In the genomic region with DNA sequence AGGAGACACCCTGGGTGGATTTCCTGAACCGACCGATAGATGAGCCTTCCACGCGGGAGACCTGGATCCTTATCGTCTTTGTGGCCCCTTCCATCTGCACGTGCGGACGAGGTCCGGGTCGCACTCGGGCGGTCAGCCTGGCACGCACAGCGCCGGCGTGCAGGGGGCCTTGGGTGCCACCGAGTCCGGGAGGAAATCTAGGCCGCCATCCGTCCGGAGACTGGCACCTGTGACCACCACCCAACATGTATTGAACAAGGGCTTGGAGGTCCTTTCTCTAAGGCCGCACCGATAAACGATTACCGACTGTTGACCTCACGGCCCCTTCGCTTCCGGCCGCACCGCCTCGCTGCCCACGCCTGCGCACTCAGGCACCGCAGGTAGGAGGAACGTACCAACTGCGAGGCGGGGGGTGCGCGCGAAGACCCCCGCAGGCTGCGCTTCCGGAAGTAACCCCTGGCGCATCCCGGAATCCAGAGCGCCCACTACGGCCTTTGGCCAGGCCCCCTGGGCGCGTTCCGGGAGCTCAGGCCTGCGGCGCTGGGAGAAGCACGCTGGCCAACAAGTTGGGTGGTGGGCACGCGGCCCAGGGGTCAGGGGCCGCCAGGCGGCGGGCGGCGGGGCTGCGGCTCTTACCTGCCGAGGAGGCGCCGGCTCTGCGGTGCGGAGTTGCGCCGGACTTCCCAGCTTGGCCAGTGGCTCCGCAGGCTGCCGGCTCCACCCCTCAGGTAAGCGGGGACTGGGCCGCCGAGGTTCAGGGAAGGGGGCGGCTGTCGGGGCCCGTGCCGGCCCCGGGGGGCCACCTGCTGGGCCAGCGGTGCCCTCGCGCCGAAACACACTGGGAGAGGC, we compare ENCODE assay signal across 8 cellular contexts. TPM values are rescaled to one million over a fixed set of nuclear protein-coding genes. Genes with fewer than 3 reads are reported as not detected.
DNase-seq lines count a peak whose midpoint lies in the region; TF ChIP-seq lines count a peak whose summit lies in the region.

A gene (minus strand): TSS at position 713 of the 849 bp plus-strand sequence. CDS start 28,249 bp downstream, outside the sequence.
A gene with protein sequence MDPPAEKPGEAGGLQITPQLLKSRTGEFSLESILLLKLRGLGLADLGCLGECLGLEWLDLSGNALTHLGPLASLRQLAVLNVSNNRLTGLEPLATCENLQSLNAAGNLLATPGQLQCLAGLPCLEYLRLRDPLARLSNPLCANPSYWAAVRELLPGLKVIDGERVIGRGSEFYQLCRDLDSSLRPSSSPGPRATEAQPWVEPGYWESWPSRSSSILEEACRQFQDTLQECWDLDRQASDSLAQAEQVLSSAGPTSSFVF (plus strand): TSS at position 523 of the 849 bp plus-strand sequence. CDS start 13,507 bp downstream, outside the sequence.

- no peak within 1 kb of the TSS for H2BK20ac ChIP-seq in H9 (ENCODE audit: low read depth, low read length, poor library complexity, severe bottlenecking)

- peak within 1 kb of the TSS; percentile 41 for H3K4me2 ChIP-seq in H9 (ENCODE audit: insufficient read depth, insufficient read length, low read length)

- H3K27ac ChIP-seq in H9 (ENCODE audit: insufficient read length, low read depth, low read length): no peak within 1 kb of the TSS

- H3K56ac ChIP-seq in H9 (ENCODE audit: insufficient read length, low read depth, low read length): no peak within 1 kb of the TSS

- TF ChIP-seq CTCF in H9 (conservative IDR thresholded peaks at IDR 0.05): peak; percentile 32; the same call in 2 of the 3 replicates

- H3K4me1 ChIP-seq in H9 (ENCODE audit: insufficient read depth, low read length): peaks cover 4% of the 10 kb centered on the region

- no peak within 1 kb of the TSS for H4K8ac ChIP-seq in H9 (replicated peaks; ENCODE audit: insufficient read length, low read depth, low read length)

- peaks cover 0 to 36% (median 0%) of the 10 kb centered on the region in 3 experiments; a peak in 3 of 7 replicates for H3K36me3 Mint-ChIP-seq in H9 (ENCODE audit: insufficient read depth in 1 of 3, low read depth in 3 of 3)

- peaks cover 27 to 39% of the 10 kb centered on the region in 2 experiments for H3K4me1 Mint-ChIP-seq in H9

- peaks cover 7% of the 10 kb centered on the region for H3K23me2 ChIP-seq in H9 (ENCODE audit: insufficient read length, low read depth, low read length, poor library complexity, severe bottlenecking)

- no peak within 1 kb of the TSS for H2AK5ac ChIP-seq in H9 (ENCODE audit: insufficient read length, low read length)

- peak within 1 kb of the TSS in 1 of 3 experiments; percentile 93; a peak in 3 of 7 replicates for H3K27ac Mint-ChIP-seq in H9

- peaks cover 30% of the 10 kb centered on the region for H3K27me3 Mint-ChIP-seq in H9 (ENCODE audit: low read depth)

- no peak within 1 kb of the TSS for H2BK5ac ChIP-seq in H9 (ENCODE audit: insufficient read length, low read length)

- no CpG with 5 or more reads among the region's 82 CpGs for WGBS in H9 (ENCODE audit: extremely low coverage, insufficient read length, low lambda C conversion rate)

- no peak within 1 kb of the TSS for H4K91ac ChIP-seq in H9 (ENCODE audit: insufficient read length, low read depth, low read length)

- H3K18ac ChIP-seq in H9 (ENCODE audit: insufficient read length, low read depth, low read length): peak within 1 kb of the TSS; percentile 72

- no peak within 1 kb of the TSS for H3T11ph ChIP-seq in H9 (ENCODE audit: low read length)

- no peak within 1 kb of the TSS for H2BK15ac ChIP-seq in H9 (ENCODE audit: low read depth, low read length)

- H2AFZ ChIP-seq in H9 (ENCODE audit: low read length): no peak within 1 kb of the TSS

- H3K79me1 ChIP-seq in H9 (ENCODE audit: insufficient read depth, low read depth, low read length, poor library complexity, severe bottlenecking): no peaks in the 10 kb centered on the region

- H3K9ac ChIP-seq in H9 (ENCODE audit: extremely low read depth, insufficient read length, low read length): peak within 1 kb of the TSS; percentile 50

- no peaks in the 10 kb centered on the region for H3K79me2 ChIP-seq in H9 (ENCODE audit: insufficient read depth, low read length)

- no peak within 1 kb of the TSS for H2BK12ac ChIP-seq in H9 (ENCODE audit: insufficient read length, low read depth, low read length)

- no peak within 1 kb of the TSS for H3K4ac ChIP-seq in H9 (ENCODE audit: low read depth, low read length)

- peak within 1 kb of the TSS; percentile 65 to 87; a peak in 3 of 5 replicates for H3K4me3 Mint-ChIP-seq in H9

- H4K20me1 ChIP-seq in H9 (ENCODE audit: control insufficient read depth, insufficient read depth, insufficient read length): no peaks in the 10 kb centered on the region

- peak; percentile 59 for DNase-seq in GF-D8 (lab: John Stamatoyannopoulos, UW)
- DNase-seq in H9: peak; percentile 80
- peak; percentile 83 for DNase-seq in NCI-H1092 (lab: John Stamatoyannopoulos, UW)
- DNase-seq in T-helper 1 cell: peak in 4 of 5 donors; percentile 24 to 79 (median 38)
- peak; percentile 62 for DNase-seq in astrocyte of the hippocampus (ENCODE audit: low read depth, low spot score)
- peak; percentile 32 for DNase-seq in inferior parietal cortex (ENCODE audit: extremely low spot score)
- DNase-seq in stimulated activated CD4-positive, alpha-beta T cell treated with anti-CD3 and anti-CD28 coated beads, Interleukin-1b, Interleukin-23, amount 100 ng/mL, for 48 hours: peak; percentile 67
- DNase-seq in HCEC 1CT: no peak

- peak within 1 kb of the TSS; percentile 79; the same call in 1 of the 2 replicates for H3K14ac ChIP-seq in H9 (ENCODE audit: insufficient read depth, low read length)

- no peak within 1 kb of the TSS for H2BK120ac ChIP-seq in H9 (ENCODE audit: low read depth, low read length, poor library complexity, severe bottlenecking)

- H4K5ac ChIP-seq in H9 (ENCODE audit: insufficient read length, low read depth, low read length): no peak within 1 kb of the TSS

- no peaks in the 10 kb centered on the region for H3K9me3 ChIP-seq in H9 (ENCODE audit: control insufficient read depth, low read depth, low read length)

- no peaks in the 10 kb centered on the region for H3K27me3 ChIP-seq in H9 (ENCODE audit: insufficient read depth, low read length)

- H3K23ac ChIP-seq in H9 (ENCODE audit: insufficient read length, low read depth, low read length): no peak within 1 kb of the TSS

- H3K9me3 Mint-ChIP-seq in H9: no peaks in the 10 kb centered on the region

RNA-seq across cellular contexts. Expression of the first gene that starts in this region (rescaled TPM):
- 1.2 and 2.2 TPM in 2 replicates for total RNA-seq in H9 (2021)

RNA-seq across cellular contexts. Expression of the second gene that starts in this region (rescaled TPM):
- total RNA-seq in H9 (2021): 24.4 and 27.4 TPM in 2 replicates
